Comparison of ENCODE assay signal across 12 cellular contexts in genomic region chr13:27556109-27556508, GRCh38.
A peak's percentile ranks its signal among the peaks of the same experiment; 100 is the strongest.
DNase-seq lines count a peak whose midpoint lies in the region; ATAC-seq and TF ChIP-seq lines count a peak whose summit lies in the region.
"Had no signal": no experiment of that assay in that cellular context is flagged by ENCODE, and none has a peak within 500 bp of the region (broad histone marks: within the 10 kb centered on the region; RNA-seq: fewer than 3 reads in every experiment).

No MANE protein-coding gene starts in this region.

- ATAC-seq in HG03457 (IDR thresholded peaks at IDR 0.05; ENCODE audit: unreplicated experiment) (no peak), HG02759 (IDR thresholded peaks at IDR 0.05; ENCODE audit: unreplicated experiment) (no peak)
- no peak for ATAC-seq in activated T-cell treated with anti-CD3 and anti-CD28 coated beads, Interleukin-2, amount 50 U/mL, for 4 hours
- ATAC-seq in CD8-positive, alpha-beta T cell, result no peak

- H3K9me3 Mint-ChIP-seq in activated T-cell treated with anti-CD3 and anti-CD28 coated beads, Interleukin-2, amount 50 U/mL, for 4 hours, result no peaks in the 10 kb centered on the region
- H3K9me3 Mint-ChIP-seq in CD8-positive, alpha-beta T cell, result no peaks in the 10 kb centered on the region
- H3K9me3 Mint-ChIP-seq: CD8-positive, alpha-beta memory T cell had no signal

- H3K36me3 Mint-ChIP-seq in activated T-cell treated with anti-CD3 and anti-CD28 coated beads, Interleukin-2, amount 50 U/mL, for 4 hours (ENCODE audit: insufficient read depth), result peaks cover 31% of the 10 kb centered on the region
- peaks cover 61% of the 10 kb centered on the region for H3K36me3 Mint-ChIP-seq in CD8-positive, alpha-beta T cell

- peaks cover 10% of the 10 kb centered on the region for H3K4me1 Mint-ChIP-seq in activated T-cell treated with anti-CD3 and anti-CD28 coated beads, Interleukin-2, amount 50 U/mL, for 4 hours (ENCODE audit: low read depth)
- peaks cover 12% of the 10 kb centered on the region for H3K4me1 Mint-ChIP-seq in CD8-positive, alpha-beta T cell (ENCODE audit: low read depth)

- no peaks in the 10 kb centered on the region for H3K27me3 Mint-ChIP-seq in activated T-cell treated with anti-CD3 and anti-CD28 coated beads, Interleukin-2, amount 50 U/mL, for 4 hours (ENCODE audit: low read depth)
- no peaks in the 10 kb centered on the region for H3K27me3 Mint-ChIP-seq in CD8-positive, alpha-beta T cell (ENCODE audit: low read depth)
- H3K27me3 Mint-ChIP-seq: CD8-positive, alpha-beta memory T cell had no signal

- TF ChIP-seq CTCF in CD8-positive, alpha-beta T cell (IDR thresholded peaks at IDR 0.05), result no peak

- no peaks in the 10 kb centered on the region for H3K27me3 ChIP-seq in CD8-positive, alpha-beta T cell (ENCODE audit: insufficient read depth, low read length)

- H3K27ac ChIP-seq in CD8-positive, alpha-beta T cell (ENCODE audit: low read depth, low read length), result no peak overlapping the region

- DNase-seq in AG08396 (ENCODE audit: low spot score), result peak; percentile 19
- DNase-seq in HT-29 (ENCODE audit: low spot score), result peak; percentile 31
- peak; percentile 70 for DNase-seq in astrocyte of the hippocampus (ENCODE audit: low read depth, low spot score)
- DNase-seq in kidney glomerular epithelial cell (lab: John Stamatoyannopoulos, UW), result peak; percentile 27
- DNase-seq in activated T-cell treated with anti-CD3 and anti-CD28 coated beads, Interleukin-2, amount 50 U/mL, for 4 hours, result no peak
- no peak for DNase-seq in CD8-positive, alpha-beta T cell
- DNase-seq: CD8-positive, alpha-beta memory T cell; hippocampal formation; NCI-H2081; stimulated activated CD4-positive, alpha-beta T cell treated with anti-CD3 and anti-CD28 coated beads, Interleukin-12 subunit alpha, Interleukin-12 subunit beta, amount 100 ng/mL, for 4 hours had no signal

- intact Hi-C loops in CD8-positive, alpha-beta T cell (cut with DNase I, micrococcal nuclease), result no loop called here

- CTCF ChIA-PET in CD8-positive, alpha-beta T cell (lab: Charles Lee), result no interaction called here

- H3K4me3 ChIP-seq in CD8-positive, alpha-beta T cell (ENCODE audit: low read depth, low read length), result no peak overlapping the region

- H3K27ac Mint-ChIP-seq in CD8-positive, alpha-beta T cell, result no peak overlapping the region
- H3K27ac Mint-ChIP-seq: CD8-positive, alpha-beta memory T cell had no signal

- no peaks in the 10 kb centered on the region for H3K36me3 ChIP-seq in CD8-positive, alpha-beta T cell (ENCODE audit: insufficient read depth, low read length)

- H3K4me1 ChIP-seq in CD8-positive, alpha-beta T cell (ENCODE audit: insufficient read depth, low read length), result no peaks in the 10 kb centered on the region

- H3K4me3 Mint-ChIP-seq in activated T-cell treated with anti-CD3 and anti-CD28 coated beads, Interleukin-2, amount 50 U/mL, for 4 hours, result no peak overlapping the region
- H3K4me3 Mint-ChIP-seq in CD8-positive, alpha-beta T cell, result no peak overlapping the region
- H3K4me3 Mint-ChIP-seq: CD8-positive, alpha-beta memory T cell had no signal

- POLR2A ChIA-PET in CD8-positive, alpha-beta T cell (lab: Charles Lee), result interaction anchor here (1.1 kb wide), 1 partner anchor 39 kb away, joined by 3 read pairs; no protein-coding TSS in a partner anchor

- H3K9me3 ChIP-seq in CD8-positive, alpha-beta T cell (ENCODE audit: low read length), result no peaks in the 10 kb centered on the region

Comparison
In these comparisons a context has a peak if more than half of its experiments do, and no peak if none do; other contexts are left out.
1. DNase-seq: peak in AG08396 (single experiment), HT-29 (single experiment), astrocyte of the hippocampus (single experiment) and kidney glomerular epithelial cell (single experiment); none in activated T-cell treated with anti-CD3 and anti-CD28 coated beads, Interleukin-2, amount 50 U/mL, for 4 hours (single experiment) and CD8-positive, alpha-beta T cell (0 of 7).